9 cellular contexts compared by ENCODE assay signal in the genomic region with DNA sequence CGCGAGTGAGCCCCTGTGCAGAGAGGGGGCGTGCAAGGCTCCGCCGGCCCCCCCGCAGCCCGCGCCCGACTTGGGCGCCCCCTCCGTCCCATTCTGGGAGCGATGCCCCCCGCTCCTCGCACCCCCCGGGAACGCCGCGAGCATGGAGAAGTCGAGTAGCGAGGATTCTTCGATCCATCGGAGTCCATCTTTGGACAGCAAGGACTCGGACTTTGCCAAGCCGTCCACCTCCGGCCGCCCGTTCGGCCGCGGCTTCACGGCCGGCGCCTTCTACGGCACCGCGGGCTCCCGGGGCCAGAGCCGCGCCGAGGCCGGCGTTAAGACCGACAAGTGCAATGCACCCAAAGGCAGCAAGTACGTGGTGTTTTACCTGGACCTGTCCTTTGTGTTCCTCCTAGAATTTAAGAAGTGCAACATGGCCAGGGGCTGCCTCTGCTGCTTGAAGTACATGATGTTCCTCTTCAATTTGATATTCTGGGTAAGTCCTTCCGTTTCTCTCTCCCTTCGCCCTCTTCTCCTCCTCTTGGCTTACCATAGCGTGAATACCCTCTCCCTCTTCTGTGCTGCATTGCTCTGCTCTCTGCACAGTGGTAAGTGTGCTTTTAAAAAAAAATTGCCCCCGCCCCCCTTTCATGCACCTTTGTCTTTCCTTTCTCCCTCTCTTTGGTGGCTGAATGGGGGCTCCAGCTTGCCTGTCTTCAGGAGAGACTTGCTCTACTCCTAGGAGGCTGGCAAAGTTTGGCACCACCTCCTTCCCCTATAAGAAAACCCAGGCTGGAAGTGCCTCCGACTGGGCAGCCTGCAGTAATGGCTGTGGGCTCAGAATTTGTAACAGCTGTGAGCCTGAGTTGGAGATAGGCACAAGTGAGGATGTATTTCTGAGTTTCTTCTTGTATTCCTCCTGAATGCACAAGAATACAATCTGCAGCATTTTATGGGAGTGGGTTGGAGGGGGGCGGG.
DNase-seq lines count a peak whose midpoint lies in the region; ATAC-seq and TF ChIP-seq lines count a peak whose summit lies in the region.
"Had no signal": no experiment of that assay in that cellular context is flagged by ENCODE, and none has a peak within 500 bp of the region (broad histone marks: within the 10 kb centered on the region; RNA-seq: fewer than 3 reads in every experiment).

No MANE protein-coding gene starts in this region.

- no peak for TF ChIP-seq CTCF in esophagus squamous epithelium (IDR thresholded peaks at IDR 0.05)

- no peak overlapping the region for H3K23ac ChIP-seq in neuronal stem cell (ENCODE audit: low read depth, low read length, poor library complexity)

- TF ChIP-seq POLR2A in esophagus squamous epithelium (IDR thresholded peaks at IDR 0.05) = no peak

- H2BK120ac ChIP-seq in neuronal stem cell (ENCODE audit: low read depth, low read length) = no peak overlapping the region

- H2AK5ac ChIP-seq in neuronal stem cell (ENCODE audit: low read depth, low read length) = peak overlapping the region; percentile 62

- no peak overlapping the region for H3K27ac ChIP-seq in HUES6 (ENCODE audit: low read depth, low read length)
- H3K27ac ChIP-seq in esophagus squamous epithelium = no peak overlapping the region
- no peak overlapping the region for H3K27ac ChIP-seq in neuronal stem cell (replicated peaks; ENCODE audit: low read length)
- H3K27ac ChIP-seq: parathyroid adenoma had no signal

- intact Hi-C loops in esophagus squamous epithelium (cut with DNase I) = no loop called here

- H3K4me1 ChIP-seq in HUES6 (ENCODE audit: control insufficient read depth, insufficient read depth, low read length) (peaks cover 40% of the 10 kb centered on the region), esophagus squamous epithelium (peaks cover 36 to 69% (median 39%) of the 10 kb centered on the region in 3 donors), neuronal stem cell (ENCODE audit: control insufficient read depth in 2 of 2, insufficient read depth in 1 of 2, low read depth in 1 of 2, low read length in 2 of 2) (peaks cover 15 to 23% of the 10 kb centered on the region in 2 donors)
- H3K4me1 ChIP-seq: parathyroid adenoma had no signal

- no peak overlapping the region for H2BK5ac ChIP-seq in neuronal stem cell (ENCODE audit: low read length)

- H3K79me1 ChIP-seq in neuronal stem cell (ENCODE audit: low read depth, low read length) = no peaks in the 10 kb centered on the region

- no peak overlapping the region for H3K4ac ChIP-seq in neuronal stem cell (ENCODE audit: low read length)

- H3K9ac ChIP-seq in HUES6 (ENCODE audit: low read length) = peak overlapping the region; percentile 35
- H3K9ac ChIP-seq in neuronal stem cell (ENCODE audit: low read depth, low read length, poor library complexity) = peak overlapping the region; percentile 33
- H3K9ac ChIP-seq: parathyroid adenoma had no signal

- H3K4me2 ChIP-seq in neuronal stem cell (ENCODE audit: insufficient read depth, low read length, poor library complexity, severe bottlenecking) = peak overlapping the region; percentile 99

- no peak overlapping the region for H4K91ac ChIP-seq in neuronal stem cell (ENCODE audit: low read depth, low read length, poor library complexity)

- no peak overlapping the region for H3K14ac ChIP-seq in neuronal stem cell (ENCODE audit: low read length)

- peak overlapping the region; percentile 91 for H2AFZ ChIP-seq in neuronal stem cell (ENCODE audit: low read length)
- H2AFZ ChIP-seq: parathyroid adenoma had no signal

- H2BK12ac ChIP-seq in neuronal stem cell (ENCODE audit: low read length) = no peak overlapping the region

- H3K4me3 ChIP-seq in HUES6 (ENCODE audit: low read depth, low read length) (peak overlapping the region; percentile 74), esophagus squamous epithelium (peak overlapping the region; percentile 35 to 66 (median 44)), neuronal stem cell (ENCODE audit: low read length in 2 of 2) (peak overlapping the region; percentile 38 to 70)

- no peak overlapping the region for H2BK15ac ChIP-seq in neuronal stem cell (ENCODE audit: low read length)

- DNase-seq in AG08396 (ENCODE audit: low spot score) (peak; percentile 57), esophagus squamous epithelium (lab: John Stamatoyannopoulos, UW) (no peak), neuronal stem cell (ENCODE audit: low spot score) (no peak), NCI-H345 treated with DMSO at 0.1 percent for 48 hours (lab: John Stamatoyannopoulos, UW; ENCODE audit: unreplicated experiment) (no peak), KG1 (lab: John Stamatoyannopoulos, UW) (no peak)

- H3K9me3 ChIP-seq in HUES6 (ENCODE audit: control insufficient read depth, insufficient read depth, low read depth, low read length) (no peaks in the 10 kb centered on the region), esophagus squamous epithelium (no peaks in the 10 kb centered on the region), neuronal stem cell (replicated peaks in 1 of 2; ENCODE audit: control insufficient read depth in 2 of 2, insufficient read depth in 1 of 2, low read depth in 1 of 2, low read length in 2 of 2) (peaks cover 0 to 2% of the 10 kb centered on the region in 2 donors)

- H3K18ac ChIP-seq in neuronal stem cell (ENCODE audit: low read length) = peak overlapping the region; percentile 71

- no peak for ATAC-seq in GM18498 (IDR thresholded peaks at IDR 0.05; ENCODE audit: unreplicated experiment)
- ATAC-seq in activated CD4-positive, CD25-positive, alpha-beta regulatory T cell treated with anti-CD3 and anti-CD28 coated beads, Interleukin-2, amount 50 U/mL, for 24 hours = no peak

- H4K8ac ChIP-seq in neuronal stem cell (ENCODE audit: low read depth, low read length) = no peak overlapping the region

- whole genome bisulfite sequencing in esophagus squamous epithelium, 2 donors = 49 to 62% methylated on average over 8 to 27 of the region's 50 CpGs
- no CpG with 5 or more reads among the region's 50 CpGs for WGBS in neuronal stem cell (ENCODE audit: extremely low coverage in 2 of 2, insufficient read length in 2 of 2, insufficient replicate concordance in 1 of 2), 2 donors

- peaks cover 41% of the 10 kb centered on the region for H3K27me3 ChIP-seq in HUES6 (ENCODE audit: control insufficient read depth, insufficient read depth, low read length)
- peaks cover 0 to 27% (median 0%) of the 10 kb centered on the region in 4 donors for H3K27me3 ChIP-seq in esophagus squamous epithelium
- H3K27me3 ChIP-seq in neuronal stem cell (ENCODE audit: control insufficient read depth in 3 of 3, insufficient read depth in 3 of 3, low read depth in 1 of 3, low read length in 3 of 3) = peaks cover 0 to 35% (median 18%) of the 10 kb centered on the region in 3 experiments

- H3K36me3 ChIP-seq in HUES6 (ENCODE audit: control insufficient read depth, insufficient read depth, low read length) (no peaks in the 10 kb centered on the region), esophagus squamous epithelium (no peaks in the 10 kb centered on the region), neuronal stem cell (replicated peaks in 1 of 2; ENCODE audit: control insufficient read depth in 2 of 2, insufficient read depth in 2 of 2, low read length in 2 of 2) (peaks cover 0 to 2% of the 10 kb centered on the region in 2 donors)
